Comparison of ENCODE assay signal across 16 cellular contexts in genomic region chr4:71683309-71683708, GRCh38.
DNase-seq lines count a peak whose midpoint lies in the region; ATAC-seq and TF ChIP-seq lines count a peak whose summit lies in the region.
"Had no signal": no experiment of that assay in that cellular context is flagged by ENCODE, and none has a peak within 500 bp of the region (broad histone marks: within the 10 kb centered on the region; RNA-seq: fewer than 3 reads in every experiment).

No MANE protein-coding gene starts in this region.

- no peaks in the 10 kb centered on the region for H3K36me3 Mint-ChIP-seq in neural progenitor cell

- no peaks in the 10 kb centered on the region for H3K36me3 ChIP-seq in neural progenitor cell

- H3K79me2 ChIP-seq in neural progenitor cell (ENCODE audit: low read depth), result no peaks in the 10 kb centered on the region

- H4K20me1 ChIP-seq in neural progenitor cell (ENCODE audit: low read depth), result no peaks in the 10 kb centered on the region

- H3K27ac ChIP-seq in right cardiac atrium (ENCODE audit: low read length), result no peak overlapping the region
- H3K27ac ChIP-seq in neural progenitor cell, result no peak overlapping the region
- H3K27ac ChIP-seq: 22Rv1, A549, C4-2B had no signal

- no peak overlapping the region for H3K4me2 ChIP-seq in neural progenitor cell
- H3K4me2 ChIP-seq: A549 had no signal

- H3K4me3 Mint-ChIP-seq in neural progenitor cell, result no peak overlapping the region
- H3K4me3 Mint-ChIP-seq: CD4-positive, alpha-beta T cell; H9 had no signal

- peaks cover 4% of the 10 kb centered on the region for H3K27me3 Mint-ChIP-seq in neural progenitor cell (ENCODE audit: insufficient read depth, low read depth)

- no peak overlapping the region for H3K4me3 ChIP-seq in right cardiac atrium (ENCODE audit: low read length)
- H3K4me3 ChIP-seq in fibroblast of the aortic adventitia (ENCODE audit: low read depth, low read length), result no peak overlapping the region
- no peak overlapping the region for H3K4me3 ChIP-seq in neural progenitor cell
- H3K4me3 ChIP-seq: A549, GM12878 had no signal

- H3K4me1 ChIP-seq in right cardiac atrium (ENCODE audit: control insufficient read depth, insufficient read depth, low read length) (no peaks in the 10 kb centered on the region), neural progenitor cell (no peaks in the 10 kb centered on the region)
- H3K4me1 ChIP-seq: A549 had no signal

- no peak for ATAC-seq in right cardiac atrium
- ATAC-seq in left ventricle myocardium superior, result no peak
- ATAC-seq in HG03175 (IDR thresholded peaks at IDR 0.05; ENCODE audit: unreplicated experiment), result no peak
- ATAC-seq: A549, GM12878 had no signal

- peak overlapping the region; percentile 30 for H2AFZ ChIP-seq in neural progenitor cell (replicated peaks)

- intact Hi-C loops in right cardiac atrium (cut with DNase I), result no loop called here
- intact Hi-C loops in left ventricle myocardium superior (cut with micrococcal nuclease), result no loop called here

- H3K9ac ChIP-seq in neural progenitor cell, result no peak overlapping the region

- H3K9me3 ChIP-seq in right cardiac atrium (ENCODE audit: control insufficient read depth, low read length), result no peaks in the 10 kb centered on the region
- no peaks in the 10 kb centered on the region for H3K9me3 ChIP-seq in neural progenitor cell (ENCODE audit: low read depth)
- H3K9me3 ChIP-seq: A549 had no signal

- DNase-seq in right cardiac atrium, result peak in 2 of 3 donors; percentile 10 to 52
- DNase-seq in left ventricle myocardium superior, result no peak
- DNase-seq in fibroblast of the aortic adventitia (ENCODE audit: low read depth), result peak; percentile 22
- no peak for DNase-seq in neural progenitor cell (ENCODE audit: low spot score)
- DNase-seq in SW480 (ENCODE audit: low spot score), result no peak
- no peak for DNase-seq in activated CD4-positive, alpha-beta T cell treated with anti-CD3 and anti-CD28 coated beads, Interleukin-2, amount 50 U/mL, for 4 hours
- DNase-seq in COR-L47 (lab: John Stamatoyannopoulos, UW), result no peak
- DNase-seq: AML-193; CD4-positive, alpha-beta T cell; DMS79 treated with DMSO at 0.1 percent for 48 hours; H9 had no signal

- no peaks in the 10 kb centered on the region for H3K4me1 Mint-ChIP-seq in neural progenitor cell

- H3F3A ChIP-seq in neural progenitor cell (ENCODE audit: low read depth), result no peaks in the 10 kb centered on the region

- H3K27me3 ChIP-seq in right cardiac atrium (ENCODE audit: control insufficient read depth, insufficient read depth) (peaks cover under 1% of the 10 kb centered on the region), neural progenitor cell (no peaks in the 10 kb centered on the region)

- no peaks in the 10 kb centered on the region for H3K9me3 Mint-ChIP-seq in neural progenitor cell
- H3K9me3 Mint-ChIP-seq: CD4-positive, alpha-beta T cell; H9 had no signal

- WGBS in right cardiac atrium, result 70% methylated on average over 4 of the region's 4 CpGs

- TF ChIP-seq CTCF in fibroblast of the aortic adventitia (IDR thresholded peaks at IDR 0.05; ENCODE audit: insufficient read depth, low read length), result no peak
- no peak for TF ChIP-seq CTCF in neural progenitor cell (IDR thresholded peaks at IDR 0.05)

- no peak overlapping the region for H3K27ac Mint-ChIP-seq in neural progenitor cell
- H3K27ac Mint-ChIP-seq: CD4-positive, alpha-beta T cell had no signal

Comparison
In these comparisons a context has a peak if more than half of its experiments do, and no peak if none do; other contexts are left out.
1. DNase-seq: peak in right cardiac atrium (2 of 3) and fibroblast of the aortic adventitia (single experiment); none in left ventricle myocardium superior (single experiment), neural progenitor cell (single experiment), SW480 (single experiment), activated CD4-positive, alpha-beta T cell treated with anti-CD3 and anti-CD28 coated beads, Interleukin-2, amount 50 U/mL, for 4 hours (0 of 2) and COR-L47 (single experiment).